8 cellular contexts compared by ENCODE assay signal in genomic region chr11:66480116-66480938, GRCh38. TPM values are rescaled to one million over a fixed set of nuclear protein-coding genes. Genes with fewer than 3 reads are reported as not detected.
A peak's percentile ranks its signal among the peaks of the same experiment; 100 is the strongest.
DNase-seq lines count a peak whose midpoint lies in the region; ATAC-seq and TF ChIP-seq lines count a peak whose summit lies in the region.

Gene DPP3, plus strand, starts transcription at chr11:66480434. Its CDS starts 1,767 bp downstream, at chr11:66482201.

- intact Hi-C loops in testis (cut with DNase I; ENCODE audit: low total_unique reads): loop anchor here (10.0 kb wide), 1 partner anchor 194 kb away; the partner anchor contains the start of gene RBM4B

- peaks cover 17% of the 10 kb centered on the region; the same call in 1 of the 2 replicates for H3K79me2 ChIP-seq in SK-N-SH (ENCODE audit: insufficient read depth)

- H3K27me3 ChIP-seq in SK-N-SH (ENCODE audit: insufficient read depth): no peaks in the 10 kb centered on the region
- H3K27me3 ChIP-seq in testis: no peaks in the 10 kb centered on the region

- no peaks in the 10 kb centered on the region for H3F3A ChIP-seq in SK-N-SH (replicated peaks; ENCODE audit: insufficient read depth)

- peaks cover 21% of the 10 kb centered on the region for H3K4me1 Mint-ChIP-seq in activated naive CD4-positive, alpha-beta T cell treated with anti-CD3 and anti-CD28 coated beads, Interleukin-2, amount 50 U/mL, for 24 hours

- H3K36me3 Mint-ChIP-seq in activated naive CD4-positive, alpha-beta T cell treated with anti-CD3 and anti-CD28 coated beads, Interleukin-2, amount 50 U/mL, for 24 hours: no peaks in the 10 kb centered on the region

- H3K4me2 ChIP-seq in SK-N-SH: peak within 1 kb of the TSS; percentile 98

- peak within 1 kb of the TSS; percentile 92 for H3K4me3 Mint-ChIP-seq in activated naive CD4-positive, alpha-beta T cell treated with anti-CD3 and anti-CD28 coated beads, Interleukin-2, amount 50 U/mL, for 24 hours

- DNase-seq in GM04504 (ENCODE audit: low read depth) (peak; percentile 91), NCI-H1048 (lab: John Stamatoyannopoulos, UW) (peak; percentile 90), SK-N-SH (peak; percentile 99), glomerular endothelial cell (ENCODE audit: extremely low read depth, low read depth, low spot score) (peak; percentile 61), omental fat pad (ENCODE audit: low spot score) (peak; percentile 88), testis (peak; percentile 98)

- H3K36me3 ChIP-seq in SK-N-SH (replicated peaks in 1 of 2; ENCODE audit: control insufficient read depth in 1 of 2, insufficient read depth in 2 of 2, low read length in 1 of 2) (peaks cover 0 to 5% of the 10 kb centered on the region in 2 experiments), testis (ENCODE audit: low read depth, missing control alignments) (no peaks in the 10 kb centered on the region)

- H3K9me3 Mint-ChIP-seq in activated naive CD4-positive, alpha-beta T cell treated with anti-CD3 and anti-CD28 coated beads, Interleukin-2, amount 50 U/mL, for 24 hours: no peaks in the 10 kb centered on the region

- 7% methylated on average over 17 of the region's 62 CpGs for WGBS in SK-N-SH (ENCODE audit: low lambda C conversion rate)
- 1% methylated on average over 6 to 60 of the region's 62 CpGs for WGBS in testis, 2 donors

- TF ChIP-seq CTCF in SK-N-SH (IDR thresholded peaks at IDR 0.05) (no peak), omental fat pad (IDR thresholded peaks at IDR 0.05) (no peak), testis (IDR thresholded peaks at IDR 0.05) (peak in 2 of 3 experiments; percentile 4 to 24)

- peak within 1 kb of the TSS; percentile 88 for H3K27ac Mint-ChIP-seq in activated naive CD4-positive, alpha-beta T cell treated with anti-CD3 and anti-CD28 coated beads, Interleukin-2, amount 50 U/mL, for 24 hours

- peak within 1 kb of the TSS; percentile 93 for H3K9ac ChIP-seq in SK-N-SH

- TF ChIP-seq EP300 in SK-N-SH (IDR thresholded peaks at IDR 0.05; ENCODE audit: borderline replicate concordance in 1 of 2, low read depth in 1 of 2, low read length in 1 of 2): no peak

- no peaks in the 10 kb centered on the region for H3K9me2 ChIP-seq in SK-N-SH

- ATAC-seq in HG02571 (IDR thresholded peaks at IDR 0.05; ENCODE audit: unreplicated experiment) (peak; percentile 89), omental fat pad (ENCODE audit: low FRiP score) (peak; percentile 96)

- no peaks in the 10 kb centered on the region for H4K20me1 ChIP-seq in SK-N-SH (ENCODE audit: insufficient read depth)

- no peaks in the 10 kb centered on the region for H3K27me3 Mint-ChIP-seq in activated naive CD4-positive, alpha-beta T cell treated with anti-CD3 and anti-CD28 coated beads, Interleukin-2, amount 50 U/mL, for 24 hours

- H3K4me3 ChIP-seq in SK-N-SH (ENCODE audit: low read depth in 2 of 2, low read length in 1 of 2) (peak within 1 kb of the TSS; percentile 64 to 82), testis (peak within 1 kb of the TSS; percentile 66 to 75)

- peak within 1 kb of the TSS; percentile 85 to 93 for H3K27ac ChIP-seq in SK-N-SH (ENCODE audit: low read depth in 2 of 2, low read length in 1 of 2)
- peak within 1 kb of the TSS; percentile 74 to 75 for H3K27ac ChIP-seq in testis

- CTCF ChIA-PET in SK-N-SH (lab: Yijun Ruan, JAX): interaction anchor here (0.9 to 3.8 kb wide), 10 partner anchors 9 to 169 kb away, joined by 3 to 32 read pairs (median 5); partner anchors contain the start of genes MRPL11 and PELI3

- POLR2A ChIA-PET in SK-N-SH (lab: Yijun Ruan, JAX): interaction anchor here (0.9 to 2.7 kb wide), 11 partner anchors 10 to 365 kb away, joined by 3 to 18 read pairs (median 6); partner anchors contain the start of genes BBS1, BRMS1, MRPL11 and PELI3

- H3K4me1 ChIP-seq in SK-N-SH (ENCODE audit: control insufficient read depth in 1 of 2, insufficient read depth in 2 of 2, low read depth in 1 of 2, low read length in 1 of 2) (peaks cover 0 to 15% of the 10 kb centered on the region in 2 experiments; a peak in 2 of 4 replicates), testis (peaks cover 5% of the 10 kb centered on the region)

- no peaks in the 10 kb centered on the region for H3K9me3 ChIP-seq in SK-N-SH
- H3K9me3 ChIP-seq in testis: no peaks in the 10 kb centered on the region

- TF ChIP-seq RAD21 in SK-N-SH (IDR thresholded peaks at IDR 0.05; ENCODE audit: low read length): no peak

- H2AFZ ChIP-seq in SK-N-SH (ENCODE audit: low read depth): peak within 1 kb of the TSS; percentile 71

- TF ChIP-seq POLR2A in testis (IDR thresholded peaks at IDR 0.05): peak; percentile 53

TF ChIP-seq in SK-N-SH, 30 proteins besides CTCF, POLR2A, EP300 and RAD21 (continues in another document):
- TF ChIP-seq FOXJ3 (CRISPR knock-in tag; IDR thresholded peaks at IDR 0.05) (no peak), FOXM1 (IDR thresholded peaks at IDR 0.05; ENCODE audit: low read depth) (no peak), FOSL2 (IDR thresholded peaks at IDR 0.05; ENCODE audit: borderline replicate concordance, low read depth) (no peak), MAX (IDR thresholded peaks at IDR 0.05; ENCODE audit: low read depth) (peak; percentile 78), ELF1 (IDR thresholded peaks at IDR 0.05) (peak; percentile 98), ZBTB33 (IDR thresholded peaks at IDR 0.05; ENCODE audit: borderline replicate concordance, low read depth) (peak; percentile 27; the same call in 1 of the 2 replicates), TCF12 (IDR thresholded peaks at IDR 0.05) (no peak), NFIC (IDR thresholded peaks at IDR 0.05; ENCODE audit: borderline replicate concordance) (peak; percentile 45; the same call in 1 of the 2 replicates), RXRA (IDR thresholded peaks at IDR 0.05; ENCODE audit: borderline replicate concordance, low read depth) (no peak), NRF1 (IDR thresholded peaks at IDR 0.05; ENCODE audit: low read depth, low read length) (no peak), USF2 (IDR thresholded peaks at IDR 0.05; ENCODE audit: borderline replicate concordance, low read depth, low read length) (no peak), RCOR1 (IDR thresholded peaks at IDR 0.05; ENCODE audit: low read length) (peak; percentile 38; the same call in 1 of the 2 replicates), SIN3A (IDR thresholded peaks at IDR 0.05; ENCODE audit: borderline replicate concordance, low read depth, low read length) (peak; percentile 20; the same call in 1 of the 2 replicates), GABPA (IDR thresholded peaks at IDR 0.05; ENCODE audit: low read depth) (peak; percentile 78), IRF3 (IDR thresholded peaks at IDR 0.05; ENCODE audit: low read depth, low read length) (peak; percentile 52), MXI1 (IDR thresholded peaks at IDR 0.05; ENCODE audit: low read depth, low read length) (peak; percentile 54), USF1 (IDR thresholded peaks at IDR 0.05; ENCODE audit: borderline replicate concordance, low read depth) (no peak), MEF2A (IDR thresholded peaks at IDR 0.05; ENCODE audit: borderline replicate concordance, low read depth) (no peak), GATA2 (CRISPR knock-in tag; IDR thresholded peaks at IDR 0.05) (no peak)

RNA-seq across cellular contexts. Expression of gene DPP3, which starts in this region (rescaled TPM):
- polyA plus RNA-seq in SK-N-SH (2012; rRNA removed) (62.1 and 70.6 TPM in 2 replicates), testis (ENCODE audit: insufficient read depth, low read depth, low replicate concordance) (24.8 TPM)
- 30.5 and 36.9 TPM in 2 replicates for polyA plus RNA-seq in SK-N-SH (2012; cell fraction: cytosol; rRNA removed)
- 171 and 178 TPM in 2 replicates for polyA plus RNA-seq in SK-N-SH (2012; cell fraction: nucleus; rRNA removed)
- total RNA-seq in glomerular endothelial cell (74.5 and 98.1 TPM in 2 replicates), omental fat pad (10 to 100 TPM; 13.9 to 23.9 (median 21.0) TPM), testis (10 to 100 TPM; 29.3 to 31.0 TPM)

Comparison
In these comparisons a context has a peak if more than half of its experiments do, and no peak if none do; other contexts are left out.
1. Peak in every context shown above with its lines: DNase-seq, ATAC-seq, H3K4me3 ChIP-seq and H3K27ac ChIP-seq.
2. CTCF ChIP-seq: peak in testis (2 of 3); none in SK-N-SH (single experiment) and omental fat pad (0 of 3).